In the genomic region with DNA sequence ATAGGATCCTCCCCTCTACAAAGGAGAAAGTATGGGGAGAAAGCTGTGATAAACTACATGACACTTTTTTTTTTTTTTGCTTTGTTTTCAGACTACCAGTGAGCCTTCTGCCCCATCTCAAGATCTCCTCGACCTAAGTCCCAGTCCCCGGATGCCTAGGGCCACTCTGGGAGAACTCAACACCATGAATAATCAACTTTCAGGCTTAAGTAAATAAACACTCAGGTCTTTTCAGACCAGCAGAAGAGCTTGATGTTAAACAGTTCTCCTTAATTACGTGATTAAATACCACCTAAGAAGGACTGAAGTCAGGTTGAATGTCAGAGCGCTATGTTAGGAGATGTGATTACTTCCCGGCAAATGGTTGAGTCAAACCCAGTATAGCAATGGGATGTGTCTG, we compare ENCODE assay signal across 28 cellular contexts. TPM values are rescaled to one million over a fixed set of nuclear protein-coding genes. Genes with fewer than 3 reads are reported as not detected.
"Had no signal": no experiment of that assay in that cellular context is flagged by ENCODE, and none has a peak within 500 bp of the region (broad histone marks: within the 10 kb centered on the region; RNA-seq: fewer than 3 reads in every experiment).

No MANE protein-coding gene starts in this region.

- FAIRE-seq: bronchial epithelial cell, RCC 7860 had no signal

- DNase-seq: activated B cell treated with CpG ODN at 0.5 μM for 24 hours; activated CD4-positive, alpha-beta T cell treated with anti-CD3 and anti-CD28 coated beads for 1 hour; activated CD4-positive, alpha-beta T cell treated with anti-CD3 and anti-CD28 coated beads, Interleukin-2, amount 50 U/mL, for 48 hours; activated CD8-positive, alpha-beta memory T cell treated with anti-CD3 and anti-CD28 coated beads, Interleukin-2, amount 10 ng/mL, durations not matched to agents 7 days and 5 days; activated effector memory CD4-positive, alpha-beta T cell treated with Interleukin-2 at 50 U/mL for 16 hours; activated naive CD4-positive, alpha-beta T cell treated with Interleukin-2 at 50 U/mL for 16 hours; activated naive CD8-positive, alpha-beta T cell treated with anti-CD3 and anti-CD28 coated beads, Interleukin-2, amount 50 U/mL, for 24 hours; activated T-cell treated with anti-CD3 and anti-CD28 coated beads, Interleukin-2, amount 50 U/mL, for 24 hours; amniotic stem cell; body of pancreas; central memory CD4-positive, alpha-beta T cell; MG63; MV-4-11; NCI-H1092 treated with DMSO at 0.1 percent for 48 hours; NCI-H1417 treated with DMSO at 0.1 percent for 48 hours; NCI-H1694; NCI-H2029; NCI-H2107; NCI-H510A treated with DMSO at 0.1 percent for 48 hours; NCI-H69; NK-92 treated with Interleukin-12 subunit alpha and Interleukin-12 subunit beta, amount 100 ng/mL, for 24 hours; SHP77; T-helper 17 cell; T-helper 9 cell had no signal

- H3K27me3 ChIP-seq: ascending aorta, body of pancreas, MG63, SJSA1 had no signal

- H3K4me3 ChIP-seq: ascending aorta, body of pancreas, MG63, SJSA1 had no signal

- H3K4me1 ChIP-seq: ascending aorta, body of pancreas had no signal

- H3K27ac ChIP-seq: ascending aorta, body of pancreas, SJSA1 had no signal

RNA-seq across cellular contexts. Expression of a gene that starts 36.4 kb away (rescaled TPM):
- total RNA-seq: activated B cell treated with CpG ODN at 0.5 μM for 24 hours had no signal
